ENCODE assay signal across 12 cellular contexts in the genomic region with DNA sequence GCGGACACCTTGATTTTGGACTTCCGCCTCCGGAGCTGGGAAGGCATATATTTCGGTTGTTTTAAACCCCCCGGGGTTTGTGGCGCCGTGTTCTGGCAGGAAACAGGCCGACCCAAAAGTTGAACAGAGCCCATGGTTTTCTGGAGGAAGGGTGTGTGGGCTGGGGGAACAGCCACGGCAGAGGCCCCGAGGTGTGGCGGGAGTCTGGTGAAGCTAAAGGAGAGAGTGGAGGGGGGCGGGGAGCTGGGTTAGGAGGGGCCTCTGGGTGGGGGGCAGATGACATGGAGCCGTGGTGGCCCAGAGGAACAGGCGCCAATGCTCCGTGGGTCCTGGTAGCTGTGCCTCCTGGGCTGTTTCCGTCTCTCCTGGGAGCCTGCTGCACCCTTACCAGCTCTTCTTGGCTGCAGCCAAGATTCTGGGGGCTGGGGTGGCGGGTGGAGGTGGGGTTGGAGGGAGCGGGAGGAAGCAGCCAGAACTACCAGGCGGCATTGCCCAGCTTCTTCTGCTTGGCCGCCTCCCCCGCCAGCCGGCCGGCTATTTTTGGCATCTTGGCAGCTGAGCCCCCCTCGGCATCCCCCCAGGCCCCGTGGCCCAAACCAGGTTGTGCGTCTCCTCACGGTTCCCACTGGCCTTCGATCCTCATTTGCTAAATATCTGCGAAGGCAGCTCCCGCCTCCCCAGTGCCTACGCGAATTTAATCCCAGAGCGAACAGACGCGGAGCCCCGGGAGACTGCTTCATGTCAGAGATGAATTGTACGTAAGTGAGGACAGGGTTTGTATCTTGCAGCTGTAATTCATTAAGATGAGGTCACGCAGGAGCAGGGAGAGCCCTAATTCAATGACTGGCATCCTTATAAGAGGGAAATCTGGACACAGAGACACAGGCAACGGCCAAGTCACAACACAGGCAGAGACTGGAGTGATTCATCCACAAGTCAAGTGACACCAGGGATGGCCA. TPM values are rescaled to one million over a fixed set of nuclear protein-coding genes. Genes with fewer than 3 reads are reported as not detected.
DNase-seq lines count a peak whose midpoint lies in the region; ATAC-seq and TF ChIP-seq lines count a peak whose summit lies in the region.
"Had no signal": no experiment of that assay in that cellular context is flagged by ENCODE, and none has a peak within 500 bp of the region (broad histone marks: within the 10 kb centered on the region; RNA-seq: fewer than 3 reads in every experiment).

No MANE protein-coding gene starts in this region.

- intact Hi-C loops in left ventricle myocardium inferior (cut with micrococcal nuclease): no loop called here

- peaks cover 24% of the 10 kb centered on the region for H4K20me1 ChIP-seq in smooth muscle cell (ENCODE audit: low read depth)

- no peaks in the 10 kb centered on the region for H3K79me2 ChIP-seq in smooth muscle cell (ENCODE audit: low read depth)

- H3F3A ChIP-seq in smooth muscle cell (ENCODE audit: low read depth): no peaks in the 10 kb centered on the region

- H3K4me2 ChIP-seq in smooth muscle cell: peak overlapping the region; percentile 77

- H3K4me1 ChIP-seq in left ventricle myocardium inferior (peaks cover 40% of the 10 kb centered on the region), smooth muscle cell (ENCODE audit: low read depth) (peaks cover 10% of the 10 kb centered on the region)

- no peaks in the 10 kb centered on the region for H3K9me3 ChIP-seq in left ventricle myocardium inferior (replicated peaks)
- no peaks in the 10 kb centered on the region for H3K9me3 ChIP-seq in smooth muscle cell (replicated peaks; ENCODE audit: low read depth)

- H3K9ac ChIP-seq in smooth muscle cell (ENCODE audit: low read depth): no peak overlapping the region

- TF ChIP-seq CTCF in left ventricle myocardium inferior (IDR thresholded peaks at IDR 0.05; ENCODE audit: borderline replicate concordance) (no peak), smooth muscle cell (IDR thresholded peaks at IDR 0.05; ENCODE audit: borderline replicate concordance, insufficient read depth, poor library complexity, severe bottlenecking) (no peak)

- H3K4me3 ChIP-seq in left ventricle myocardium inferior: peak overlapping the region; percentile 49
- H3K4me3 ChIP-seq in smooth muscle cell: peak overlapping the region; percentile 1

- H3K27ac ChIP-seq in left ventricle myocardium inferior (replicated peaks): peak overlapping the region; percentile 16
- no peak overlapping the region for H3K27ac ChIP-seq in smooth muscle cell (ENCODE audit: low read depth)
- H3K27ac ChIP-seq: HL-60 had no signal

- DNase-seq in G401 (ENCODE audit: low spot score) (peak; percentile 59), amygdala (lab: John Stamatoyannopoulos, UW) (peak in 41 of 56 donors; percentile 15 to 75 (median 50)), left ventricle myocardium inferior (no peak), smooth muscle cell (lab: John Stamatoyannopoulos, UW; ENCODE audit: unreplicated experiment) (peak; percentile 35), mesenteric fat pad (ENCODE audit: low spot score) (no peak), foreskin melanocyte (no peak)
- DNase-seq: activated naive CD4-positive, alpha-beta T cell treated with anti-CD3 and anti-CD28 coated beads, Interleukin-2, amount 10 ng/mL, durations not matched to agents 7 days and 5 days; NCI-H2227 treated with DMSO at 0.1 percent for 48 hours had no signal

- 38% methylated on average over 31 of the region's 39 CpGs for WGBS in smooth muscle cell (ENCODE audit: low lambda C conversion rate)

- H2AFZ ChIP-seq in smooth muscle cell (ENCODE audit: low read depth): no peak overlapping the region

- ATAC-seq in HG03342 (IDR thresholded peaks at IDR 0.05; ENCODE audit: unreplicated experiment) (no peak), HG02610 (IDR thresholded peaks at IDR 0.05; ENCODE audit: unreplicated experiment) (no peak)

- H3K36me3 ChIP-seq in left ventricle myocardium inferior (no peaks in the 10 kb centered on the region), smooth muscle cell (ENCODE audit: low read depth) (no peaks in the 10 kb centered on the region)

- peaks cover 65% of the 10 kb centered on the region for H3K27me3 ChIP-seq in left ventricle myocardium inferior (ENCODE audit: low read depth)
- H3K27me3 ChIP-seq in smooth muscle cell (ENCODE audit: low read depth): peaks cover 45% of the 10 kb centered on the region

- in situ Hi-C loops in G401 (cut with HindIII; ENCODE audit: low sequenced_read_pairs): no loop called here

RNA-seq across cellular contexts. Expression of a gene that starts 12.7 kb away (rescaled TPM):
- not detected in 2 replicates for total RNA-seq in G401 (2014; rRNA removed; shearing (Covaris generic))
- 0.77 TPM for total RNA-seq in left ventricle myocardium inferior
- not detected in 2 replicates for total RNA-seq in smooth muscle cell
- 0.37 and 0.71 TPM in 2 replicates for polyA plus RNA-seq in smooth muscle cell
- total RNA-seq in mesenteric fat pad: 2.6 TPM

RNA-seq across cellular contexts. Expression of a gene that starts 13.3 kb away (rescaled TPM):
- not detected in 2 replicates for total RNA-seq in G401 (2014; rRNA removed; shearing (Covaris generic))
- total RNA-seq in left ventricle myocardium inferior: not detected
- not detected in 2 replicates for total RNA-seq in smooth muscle cell
- polyA plus RNA-seq in smooth muscle cell: 0.31 and 1.2 TPM in 2 replicates
- not detected for total RNA-seq in mesenteric fat pad
- total RNA-seq: subcutaneous adipose tissue had no signal

RNA-seq across cellular contexts. Expression of a gene that starts 33.7 kb away (rescaled TPM):
- total RNA-seq in G401 (2014; rRNA removed; shearing (Covaris generic)): 400 and 511 TPM in 2 replicates
- 41.1 TPM for total RNA-seq in left ventricle myocardium inferior
- 164 and 186 TPM in 2 replicates for total RNA-seq in smooth muscle cell
- polyA plus RNA-seq in smooth muscle cell: 158 and 161 TPM in 2 replicates
- 49.6 TPM for total RNA-seq in mesenteric fat pad

RNA-seq across cellular contexts. Expression of a gene that starts 33.8 kb away (rescaled TPM):
- total RNA-seq in G401 (2014; rRNA removed; shearing (Covaris generic)): 31.6 and 36.5 TPM in 2 replicates
- 26.2 TPM for total RNA-seq in left ventricle myocardium inferior
- total RNA-seq in smooth muscle cell: 21.1 and 54.7 TPM in 2 replicates
- polyA plus RNA-seq in smooth muscle cell: 53.6 and 63.5 TPM in 2 replicates
- 37.8 TPM for total RNA-seq in mesenteric fat pad

RNA-seq across cellular contexts. Expression of a gene that starts 38.4 kb away (rescaled TPM):
- total RNA-seq in G401 (2014; rRNA removed; shearing (Covaris generic)): 2.5 TPM in 1 of 2 replicates, not detected in the other
- total RNA-seq in left ventricle myocardium inferior (0.36 TPM), smooth muscle cell (not detected in 2 replicates), mesenteric fat pad (not detected)
- polyA plus RNA-seq in smooth muscle cell: 0.59 TPM in 1 of 2 replicates, not detected in the other
- total RNA-seq: subcutaneous adipose tissue had no signal

Comparison
In these comparisons a context has a peak if more than half of its experiments do, and no peak if none do; other contexts are left out.
1. DNase-seq: peak in G401 (single experiment), amygdala (41 of 56) and smooth muscle cell (single experiment); none in left ventricle myocardium inferior (single experiment), mesenteric fat pad (single experiment) and foreskin melanocyte (single experiment).